Comparison of ENCODE assay signal across 8 cellular contexts in genomic region chr14:21104448-21105060, GRCh38. TPM values are rescaled to one million over a fixed set of nuclear protein-coding genes. Genes with fewer than 3 reads are reported as not detected.
DNase-seq lines count a peak whose midpoint lies in the region; ATAC-seq, FAIRE-seq and TF ChIP-seq lines count a peak whose summit lies in the region.

No MANE protein-coding gene starts in this region.

- peaks cover 39% of the 10 kb centered on the region for H3K4me1 Mint-ChIP-seq in activated CD4-positive, alpha-beta memory T cell treated with anti-CD3 and anti-CD28 coated beads for 36 hours (ENCODE audit: low read depth)
- H3K4me1 Mint-ChIP-seq in memory B cell: peaks cover 9% of the 10 kb centered on the region

- peak; percentile 95 to 96 for TF ChIP-seq RAD21 in H1 (IDR thresholded peaks at IDR 0.05 in 1 of 2, conservative IDR thresholded peaks at IDR 0.05 in 1 of 2; ENCODE audit: low read depth in 2 of 2, low read length in 2 of 2)

- peak overlapping the region; percentile 91 for H3K18ac ChIP-seq in H1 (ENCODE audit: extremely low read depth, low read length)

- ATAC-seq in GM18909 (IDR thresholded peaks at IDR 0.05; ENCODE audit: poor library complexity, unreplicated experiment): peak; percentile 48
- ATAC-seq in HG03460 (IDR thresholded peaks at IDR 0.05; ENCODE audit: unreplicated experiment): peak; percentile 36
- peak; percentile 50 for ATAC-seq in memory B cell (ENCODE audit: low read depth)

- no peaks in the 10 kb centered on the region for H3K36me3 Mint-ChIP-seq in activated CD4-positive, alpha-beta memory T cell treated with anti-CD3 and anti-CD28 coated beads for 36 hours
- H3K36me3 Mint-ChIP-seq in memory B cell: no peaks in the 10 kb centered on the region

- no peak overlapping the region for H2BK20ac ChIP-seq in H1 (ENCODE audit: low read length)

- peak overlapping the region; percentile 76 for H3K27ac Mint-ChIP-seq in activated CD4-positive, alpha-beta memory T cell treated with anti-CD3 and anti-CD28 coated beads for 36 hours
- H3K27ac Mint-ChIP-seq in memory B cell: peak overlapping the region; percentile 62

- no peaks in the 10 kb centered on the region for H3K27me3 ChIP-seq in H1 (replicated peaks in 1 of 4; ENCODE audit: control insufficient read depth in 3 of 4, extremely low read depth in 1 of 4, insufficient read depth in 3 of 4, low read length in 3 of 4)

- H3K4me2 ChIP-seq in H1 (ENCODE audit: insufficient read depth in 1 of 2, low read depth in 2 of 2, low read length in 2 of 2): peak overlapping the region; percentile 83 to 90

- H3K79me2 ChIP-seq in H1 (ENCODE audit: control insufficient read depth in 1 of 2, insufficient read depth in 2 of 2, low read length in 2 of 2): peaks cover 0 to 24% of the 10 kb centered on the region in 2 experiments; a peak in 3 of 4 replicates

- H4K91ac ChIP-seq in H1 (replicated peaks; ENCODE audit: insufficient read length, low read length): peak overlapping the region; percentile 92

- FAIRE-seq in H1 (lab: Jason Lieb, UNC): no peak

- H3K79me1 ChIP-seq in H1 (ENCODE audit: low read depth, low read length): no peaks in the 10 kb centered on the region

- 0 out of 2 replicates have a peak overlapping the region, but pooled peaks have one; percentile 5 for H2BK15ac ChIP-seq in H1 (ENCODE audit: low read length)

- H3K36me3 ChIP-seq in H1 (ENCODE audit: control insufficient read depth in 2 of 4, insufficient read depth in 4 of 4, low read length in 3 of 4): no peaks in the 10 kb centered on the region

- TF ChIP-seq EP300 in H1 (IDR thresholded peaks at IDR 0.05; ENCODE audit: borderline replicate concordance in 1 of 2, low read depth in 2 of 2, low read length in 2 of 2): no peak

- CTCF ChIA-PET in activated CD4-positive, alpha-beta memory T cell treated with anti-CD3 and anti-CD28 coated beads for 36 hours (lab: Charles Lee): interaction anchor here (0.6 to 12.5 kb wide), 28 partner anchors 8 to 1661 kb away, joined by 3 to 334 read pairs (median 4); partner anchors contain the start of genes ARHGEF40 and NDRG2
- CTCF ChIA-PET in H1 (lab: Charles Lee; ENCODE audit: partially characterized antibody): interaction anchor here (0.6 to 11.0 kb wide), 33 partner anchors 9 to 278 kb away, joined by 3 to 239 read pairs (median 5); partner anchors contain the start of gene ARHGEF40

- TF ChIP-seq POLR2A in H1 (IDR thresholded peaks at IDR 0.05; ENCODE audit: control extremely low read depth in 1 of 2, low read depth in 2 of 2, low read length in 2 of 2): no peak

- peak overlapping the region; percentile 96 for H3K56ac ChIP-seq in H1 (replicated peaks; ENCODE audit: insufficient read length, low read depth, low read length)

- H2AK5ac ChIP-seq in H1 (ENCODE audit: low read depth, low read length): no peak overlapping the region

- peak overlapping the region in 3 of 4 experiments; percentile 78 to 99 (median 99); a peak in 6 of 7 replicates for H3K9ac ChIP-seq in H1 (replicated peaks in 1 of 4; ENCODE audit: extremely low read depth in 1 of 4, low read depth in 3 of 4, low read length in 3 of 4)

- H3K14ac ChIP-seq in H1 (ENCODE audit: insufficient read length): no peak overlapping the region

- peak overlapping the region; percentile 98; the same call in 1 of the 2 replicates for H4K8ac ChIP-seq in H1 (ENCODE audit: extremely low read depth, insufficient read depth, low read length)

- peak overlapping the region; percentile 99 for H3K27ac ChIP-seq in H1 (ENCODE audit: low read depth, low read length)

- H3K9me3 Mint-ChIP-seq in activated CD4-positive, alpha-beta memory T cell treated with anti-CD3 and anti-CD28 coated beads for 36 hours: no peaks in the 10 kb centered on the region
- no peaks in the 10 kb centered on the region for H3K9me3 Mint-ChIP-seq in memory B cell

- H4K20me1 ChIP-seq in H1 (replicated peaks in 1 of 2; ENCODE audit: control insufficient read depth in 1 of 2, insufficient read depth in 2 of 2, low read length in 2 of 2): no peaks in the 10 kb centered on the region

- peaks cover 2 to 25% (median 9%) of the 10 kb centered on the region in 4 experiments; a peak in 5 of 7 replicates for H3K4me1 ChIP-seq in H1 (replicated peaks in 1 of 4; ENCODE audit: control insufficient read depth in 3 of 4, insufficient read depth in 4 of 4, low read length in 3 of 4)

- TF ChIP-seq CTCF in H1 (IDR thresholded peaks at IDR 0.05; ENCODE audit: control extremely low read depth in 1 of 3, insufficient read depth in 1 of 3, low read depth in 1 of 3, low read length in 3 of 3): peak; percentile 97 to 99 (median 98)

- WGBS in H1 (ENCODE audit: extremely low coverage in 1 of 2, insufficient coverage in 1 of 2, insufficient read length in 1 of 2, insufficient replicate concordance in 2 of 2, low coverage in 1 of 2, low lambda C conversion rate in 2 of 2, missing lambda C conversion rate in 1 of 2), 2 experiments: 12% methylated on average over 8 of the region's 8 CpGs; no CpG with 5 or more reads in 1 of the 2 experiments

- H2BK12ac ChIP-seq in H1 (ENCODE audit: low read depth, low read length): 0 out of 2 replicates have a peak overlapping the region, but pooled peaks have one; percentile 72

- peak overlapping the region; percentile 49 to 83 (median 80) for H3K4me3 ChIP-seq in H1 (ENCODE audit: extremely low read depth in 1 of 4, insufficient read depth in 2 of 4, low read depth in 3 of 4, low read length in 4 of 4)

- H3K27me3 Mint-ChIP-seq in activated CD4-positive, alpha-beta memory T cell treated with anti-CD3 and anti-CD28 coated beads for 36 hours: no peaks in the 10 kb centered on the region
- peaks cover 3% of the 10 kb centered on the region for H3K27me3 Mint-ChIP-seq in memory B cell

- DNase-seq in AG20443 (ENCODE audit: low spot score) (peak; percentile 85), NCI-H524 treated with DMSO at 0.1 percent for 48 hours (lab: John Stamatoyannopoulos, UW) (peak; percentile 85), H1 (ENCODE audit: low read depth in 1 of 2, low spot score in 2 of 2) (peak in 1 of 2 experiments; percentile 44), memory B cell (ENCODE audit: low spot score in 2 of 2) (peak in 1 of 2 donors; percentile 54)
- DNase-seq in activated CD4-positive, alpha-beta memory T cell treated with anti-CD3 and anti-CD28 coated beads for 36 hours: peak; percentile 81
- DNase-seq in stimulated activated CD8-positive, alpha-beta memory T cell treated with anti-CD3 and anti-CD28 coated beads, Interleukin-12 subunit alpha, Interleukin-12 subunit beta, amount 100 ng/mL, for 1 hour (ENCODE audit: low read depth): peak; percentile 42

- peak overlapping the region; percentile 85 for H3K4me3 Mint-ChIP-seq in activated CD4-positive, alpha-beta memory T cell treated with anti-CD3 and anti-CD28 coated beads for 36 hours
- peak overlapping the region; percentile 74 for H3K4me3 Mint-ChIP-seq in memory B cell

- peak overlapping the region; percentile 87 for H3K4ac ChIP-seq in H1 (replicated peaks; ENCODE audit: insufficient read length, low read depth, low read length)

- peak overlapping the region; percentile 74 for H4K5ac ChIP-seq in H1 (ENCODE audit: insufficient read length, low read depth, low read length)

- no peak overlapping the region for H3K23ac ChIP-seq in H1 (ENCODE audit: insufficient read length)

- no peak overlapping the region for H2AFZ ChIP-seq in H1 (ENCODE audit: low read length)

- H3K23me2 ChIP-seq in H1 (ENCODE audit: low read depth, low read length): peaks cover 7% of the 10 kb centered on the region

- H2BK5ac ChIP-seq in H1 (ENCODE audit: low read depth, low read length): peak overlapping the region; percentile 97

- intact Hi-C loops in activated CD4-positive, alpha-beta memory T cell treated with anti-CD3 and anti-CD28 coated beads for 36 hours (cut with micrococcal nuclease): loop anchor here (1.0 to 10.0 kb wide), 10 partner anchors 12 to 650 kb away; partner anchors contain the start of genes APEX1, HNRNPC, METTL17 and OSGEP

- POLR2A ChIA-PET in activated CD4-positive, alpha-beta memory T cell treated with anti-CD3 and anti-CD28 coated beads for 36 hours (lab: Charles Lee): interaction anchor here (0.5 to 2.6 kb wide), 8 partner anchors 12 to 421 kb away, joined by 3 to 13 read pairs (median 4); partner anchors contain the start of gene NDRG2
- POLR2A ChIA-PET in H1 (lab: Charles Lee; ENCODE audit: partially characterized antibody): interaction anchor here (0.5 to 7.2 kb wide), 11 partner anchors 8 to 99 kb away, joined by 3 to 121 read pairs (median 5); partner anchors contain the start of gene ARHGEF40

- H3K9me3 ChIP-seq in H1 (ENCODE audit: insufficient read depth in 2 of 2, low read depth in 1 of 2, low read length in 1 of 2): no peaks in the 10 kb centered on the region

- peak overlapping the region; percentile 88 for H2BK120ac ChIP-seq in H1 (replicated peaks; ENCODE audit: low read depth, low read length)

RNA-seq across cellular contexts. Expression of gene TMEM253, which starts 3.7 kb away (rescaled TPM):
- not detected for total RNA-seq in activated CD4-positive, alpha-beta memory T cell treated with anti-CD3 and anti-CD28 coated beads for 36 hours
- total RNA-seq in H1 (2021; fragmentation: NEBNext Ultra II Directional; extraction: Animal tissue kit (Norgen Biotek cat#: 25700)): 1.3 and 1.9 TPM in 2 replicates
- polyA plus RNA-seq in H1 (2011; rRNA removed): 1.9 and 2.2 TPM in 2 replicates
- 2.2 TPM for polyA plus RNA-seq in H1 (2011; cell fraction: cytosol; rRNA removed)
- polyA plus RNA-seq in H1 (2011; cell fraction: nucleus; rRNA removed): 3.2 TPM
- polyA plus RNA-seq in H1 (2012, experiment 1 of 2): 1.9 to 3.0 TPM (median 2.2 TPM) in 4 replicates
- 1.8 TPM for polyA plus RNA-seq in H1 (2012, experiment 2 of 2)
- 1.6 TPM for polyA plus RNA-seq in H1 (2013, experiment 1 of 2)
- 1.5 TPM for polyA plus RNA-seq in H1 (2013, experiment 2 of 2)
- polyA minus RNA-seq in H1 (2011; rRNA and poly(A)+ RNA removed): 0.85 and 2.2 TPM in 2 replicates
- 2.5 TPM for polyA minus RNA-seq in H1 (2011; cell fraction: cytosol; rRNA and poly(A)+ RNA removed)
- polyA minus RNA-seq in H1 (2011; cell fraction: nucleus; rRNA and poly(A)+ RNA removed): 2.1 TPM

RNA-seq across cellular contexts. Expression of gene ZNF219, which starts 6.1 kb away (rescaled TPM):
- total RNA-seq in activated CD4-positive, alpha-beta memory T cell treated with anti-CD3 and anti-CD28 coated beads for 36 hours: 10 to 100 TPM in 1 of 2 experiments, 1 to 10 TPM in 1; 9.9 to 10.7 TPM
- total RNA-seq in H1 (2021; fragmentation: NEBNext Ultra II Directional; extraction: Animal tissue kit (Norgen Biotek cat#: 25700)): 108 and 113 TPM in 2 replicates
- 160 and 310 TPM in 2 replicates for polyA plus RNA-seq in H1 (2011; rRNA removed)
- 158 TPM for polyA plus RNA-seq in H1 (2011; cell fraction: cytosol; rRNA removed)
- polyA plus RNA-seq in H1 (2011; cell fraction: nucleus; rRNA removed): 334 TPM
- 67.0 to 90.6 TPM (median 84.5 TPM) in 4 replicates for polyA plus RNA-seq in H1 (2012, experiment 1 of 2)
- polyA plus RNA-seq in H1 (2012, experiment 2 of 2): 82.6 TPM
- 76.2 TPM for polyA plus RNA-seq in H1 (2013, experiment 1 of 2)
- 67.2 TPM for polyA plus RNA-seq in H1 (2013, experiment 2 of 2)
- polyA minus RNA-seq in H1 (2011; rRNA and poly(A)+ RNA removed): 26.2 and 43.7 TPM in 2 replicates
- polyA minus RNA-seq in H1 (2011; cell fraction: cytosol; rRNA and poly(A)+ RNA removed): 73.0 TPM
- polyA minus RNA-seq in H1 (2011; cell fraction: nucleus; rRNA and poly(A)+ RNA removed): 124 TPM

RNA-seq across cellular contexts. Expression of gene ARHGEF40, which starts 34.5 kb away (rescaled TPM):
- under 1 TPM; 0.33 to 0.44 TPM for total RNA-seq in activated CD4-positive, alpha-beta memory T cell treated with anti-CD3 and anti-CD28 coated beads for 36 hours
- total RNA-seq in H1 (2021; fragmentation: NEBNext Ultra II Directional; extraction: Animal tissue kit (Norgen Biotek cat#: 25700)): 49.5 and 53.1 TPM in 2 replicates
- 99.6 and 101 TPM in 2 replicates for polyA plus RNA-seq in H1 (2011; rRNA removed)
- polyA plus RNA-seq in H1 (2011; cell fraction: cytosol; rRNA removed): 59.7 TPM
- polyA plus RNA-seq in H1 (2011; cell fraction: nucleus; rRNA removed): 228 TPM
- polyA plus RNA-seq in H1 (2012, experiment 1 of 2): 38.9 to 57.5 TPM (median 53.8 TPM) in 4 replicates
- polyA plus RNA-seq in H1 (2012, experiment 2 of 2): 42.3 TPM
- polyA plus RNA-seq in H1 (2013, experiment 1 of 2): 27.6 TPM
- 24.6 TPM for polyA plus RNA-seq in H1 (2013, experiment 2 of 2)
- 61.6 and 73.8 TPM in 2 replicates for polyA minus RNA-seq in H1 (2011; rRNA and poly(A)+ RNA removed)
- polyA minus RNA-seq in H1 (2011; cell fraction: cytosol; rRNA and poly(A)+ RNA removed): 34.4 TPM
- 54.1 TPM for polyA minus RNA-seq in H1 (2011; cell fraction: nucleus; rRNA and poly(A)+ RNA removed)

RNA-seq across cellular contexts. Expression of gene RNASE8, which starts 46.9 kb away (rescaled TPM):
- total RNA-seq in activated CD4-positive, alpha-beta memory T cell treated with anti-CD3 and anti-CD28 coated beads for 36 hours: not detected
- not detected in 2 replicates for total RNA-seq in H1 (2021; fragmentation: NEBNext Ultra II Directional; extraction: Animal tissue kit (Norgen Biotek cat#: 25700))
- not detected in 2 replicates for polyA plus RNA-seq in H1 (2011; rRNA removed)
- polyA plus RNA-seq in H1 (2011; cell fraction: cytosol; rRNA removed): not detected
- polyA plus RNA-seq in H1 (2011; cell fraction: nucleus; rRNA removed): not detected
- not detected in 4 replicates for polyA plus RNA-seq in H1 (2012, experiment 1 of 2)
- polyA plus RNA-seq in H1 (2012, experiment 2 of 2): not detected
- not detected for polyA plus RNA-seq in H1 (2013, experiment 1 of 2)
- polyA plus RNA-seq in H1 (2013, experiment 2 of 2): not detected
- polyA minus RNA-seq in H1 (2011; rRNA and poly(A)+ RNA removed): not detected in 2 replicates
- polyA minus RNA-seq in H1 (2011; cell fraction: cytosol; rRNA and poly(A)+ RNA removed): not detected
- polyA minus RNA-seq in H1 (2011; cell fraction: nucleus; rRNA and poly(A)+ RNA removed): not detected

RNA-seq across cellular contexts. Expression of gene OR5AU1, which starts 51.3 kb away (rescaled TPM):
- not detected for total RNA-seq in activated CD4-positive, alpha-beta memory T cell treated with anti-CD3 and anti-CD28 coated beads for 36 hours
- total RNA-seq in H1 (2021; fragmentation: NEBNext Ultra II Directional; extraction: Animal tissue kit (Norgen Biotek cat#: 25700)): not detected in 2 replicates
- polyA plus RNA-seq in H1 (2011; rRNA removed): not detected in 2 replicates
- not detected for polyA plus RNA-seq in H1 (2011; cell fraction: cytosol; rRNA removed)
- polyA plus RNA-seq in H1 (2011; cell fraction: nucleus; rRNA removed): not detected
- polyA plus RNA-seq in H1 (2012, experiment 1 of 2): not detected in 4 replicates
- not detected for polyA plus RNA-seq in H1 (2012, experiment 2 of 2)
- not detected for polyA plus RNA-seq in H1 (2013, experiment 1 of 2)
- polyA plus RNA-seq in H1 (2013, experiment 2 of 2): not detected
- not detected in 2 replicates for polyA minus RNA-seq in H1 (2011; rRNA and poly(A)+ RNA removed)
- polyA minus RNA-seq in H1 (2011; cell fraction: cytosol; rRNA and poly(A)+ RNA removed): not detected
- not detected for polyA minus RNA-seq in H1 (2011; cell fraction: nucleus; rRNA and poly(A)+ RNA removed)

Comparison
In these comparisons a context has a peak if more than half of its experiments do, and no peak if none do; other contexts are left out.
1. RNA of gene ARHGEF40, which starts 34.5 kb away (total RNA-seq): 49.5 to 53.1 TPM in H1; 0.33 to 0.44 TPM in activated CD4-positive, alpha-beta memory T cell treated with anti-CD3 and anti-CD28 coated beads for 36 hours; every median in the first group is over 10 times any median in the second.
2. Peak in every context shown above with its lines, with median percentiles within 50 percentile points of each other: ATAC-seq.